Comparison of ENCODE assay signal across 29 cellular contexts in genomic region chr10:2556883-2557282, GRCh38.
DNase-seq lines count a peak whose midpoint lies in the region; ATAC-seq lines count a peak whose summit lies in the region.
"Had no signal": no experiment of that assay in that cellular context is flagged by ENCODE, and none has a peak within 500 bp of the region (broad histone marks: within the 10 kb centered on the region; RNA-seq: fewer than 3 reads in every experiment).

No MANE protein-coding gene starts in this region.

- H3K4me3 ChIP-seq in CD4-positive, alpha-beta memory T cell (ENCODE audit: low read length in 2 of 2), result no peak overlapping the region
- H3K4me3 ChIP-seq: dorsolateral prefrontal cortex, heart right ventricle, ovary, tibial artery had no signal

- intact Hi-C loops in CD4-positive, alpha-beta memory T cell (cut with micrococcal nuclease), result no loop called here
- intact Hi-C loops in activated CD4-positive, alpha-beta memory T cell treated with anti-CD3 and anti-CD28 coated beads for 36 hours (cut with micrococcal nuclease), result no loop called here

- no peaks in the 10 kb centered on the region for H3K4me1 Mint-ChIP-seq in CD4-positive, alpha-beta memory T cell
- no peaks in the 10 kb centered on the region for H3K4me1 Mint-ChIP-seq in activated CD4-positive, alpha-beta memory T cell treated with anti-CD3 and anti-CD28 coated beads for 36 hours (ENCODE audit: low read depth)
- H3K4me1 Mint-ChIP-seq in effector memory CD8-positive, alpha-beta T cell (ENCODE audit: low read depth in 2 of 2), result no peaks in the 10 kb centered on the region
- H3K4me1 Mint-ChIP-seq: activated CD4-positive, alpha-beta memory T cell treated with anti-CD3 and anti-CD28 coated beads, Interleukin-2, amount 10 ng/mL, durations not matched to agents 7 days and 5 days; activated naive CD4-positive, alpha-beta T cell treated with anti-CD3 and anti-CD28 coated beads, Interleukin-2, amount 50 U/mL, for 24 hours; activated T-helper 17 cell treated with anti-CD3 and anti-CD28 coated beads, Interleukin-2, amount 50 U/mL, for 72 hours; CD8-positive, alpha-beta memory T cell; neural crest cell had no signal

- H3K27me3 Mint-ChIP-seq in CD4-positive, alpha-beta memory T cell, result peaks cover 2 to 3% of the 10 kb centered on the region in 2 donors
- peaks cover 4% of the 10 kb centered on the region for H3K27me3 Mint-ChIP-seq in activated CD4-positive, alpha-beta memory T cell treated with anti-CD3 and anti-CD28 coated beads for 36 hours
- H3K27me3 Mint-ChIP-seq in effector memory CD8-positive, alpha-beta T cell, result no peaks in the 10 kb centered on the region
- H3K27me3 Mint-ChIP-seq: activated CD4-positive, alpha-beta memory T cell treated with anti-CD3 and anti-CD28 coated beads, Interleukin-2, amount 10 ng/mL, durations not matched to agents 7 days and 5 days; brain; CD8-positive, alpha-beta memory T cell had no signal

- no peak overlapping the region for H3K4me3 Mint-ChIP-seq in CD4-positive, alpha-beta memory T cell
- H3K4me3 Mint-ChIP-seq in activated CD4-positive, alpha-beta memory T cell treated with anti-CD3 and anti-CD28 coated beads for 36 hours, result no peak overlapping the region
- H3K4me3 Mint-ChIP-seq in effector memory CD8-positive, alpha-beta T cell, result no peak overlapping the region
- H3K4me3 Mint-ChIP-seq: activated CD4-positive, alpha-beta memory T cell treated with anti-CD3 and anti-CD28 coated beads, Interleukin-2, amount 10 ng/mL, durations not matched to agents 7 days and 5 days; activated naive CD4-positive, alpha-beta T cell treated with anti-CD3 and anti-CD28 coated beads, Interleukin-2, amount 50 U/mL, for 24 hours; activated T-helper 17 cell treated with anti-CD3 and anti-CD28 coated beads, Interleukin-2, amount 50 U/mL, for 72 hours; brain; CD8-positive, alpha-beta memory T cell; neural crest cell had no signal

- POLR2A ChIA-PET in CD4-positive, alpha-beta memory T cell (lab: Charles Lee; ENCODE audit: partially characterized antibody), result no interaction called here
- POLR2A ChIA-PET in activated CD4-positive, alpha-beta memory T cell treated with anti-CD3 and anti-CD28 coated beads for 36 hours (lab: Charles Lee), result no interaction called here

- no peak overlapping the region for H3K27ac Mint-ChIP-seq in CD4-positive, alpha-beta memory T cell
- H3K27ac Mint-ChIP-seq in activated CD4-positive, alpha-beta memory T cell treated with anti-CD3 and anti-CD28 coated beads for 36 hours, result no peak overlapping the region
- no peak overlapping the region for H3K27ac Mint-ChIP-seq in effector memory CD8-positive, alpha-beta T cell
- H3K27ac Mint-ChIP-seq: activated CD4-positive, alpha-beta memory T cell treated with anti-CD3 and anti-CD28 coated beads, Interleukin-2, amount 10 ng/mL, durations not matched to agents 7 days and 5 days; activated naive CD4-positive, alpha-beta T cell treated with anti-CD3 and anti-CD28 coated beads, Interleukin-2, amount 50 U/mL, for 24 hours; activated T-helper 17 cell treated with anti-CD3 and anti-CD28 coated beads, Interleukin-2, amount 50 U/mL, for 72 hours; brain; CD8-positive, alpha-beta memory T cell had no signal

- H3K27ac ChIP-seq in CD4-positive, alpha-beta memory T cell (ENCODE audit: low read depth, low read length), result no peak overlapping the region
- H3K27ac ChIP-seq: dorsolateral prefrontal cortex, heart right ventricle, ovary, tibial artery had no signal

- H3K9me3 ChIP-seq in CD4-positive, alpha-beta memory T cell (ENCODE audit: control insufficient read depth in 1 of 2, low read length in 2 of 2), result no peaks in the 10 kb centered on the region
- H3K9me3 ChIP-seq: heart right ventricle, ovary had no signal

- no peaks in the 10 kb centered on the region for H3K36me3 ChIP-seq in CD4-positive, alpha-beta memory T cell (ENCODE audit: insufficient read depth, low read length)
- H3K36me3 ChIP-seq: heart right ventricle, ovary, tibial artery had no signal

- no peaks in the 10 kb centered on the region for H3K4me1 ChIP-seq in CD4-positive, alpha-beta memory T cell (ENCODE audit: insufficient read depth, low read length)
- H3K4me1 ChIP-seq: heart right ventricle, tibial artery had no signal

- CTCF ChIA-PET in CD4-positive, alpha-beta memory T cell (lab: Charles Lee; ENCODE audit: partially characterized antibody), result no interaction called here
- CTCF ChIA-PET in activated CD4-positive, alpha-beta memory T cell treated with anti-CD3 and anti-CD28 coated beads for 36 hours (lab: Charles Lee), result no interaction called here

- no peaks in the 10 kb centered on the region for H3K36me3 Mint-ChIP-seq in CD4-positive, alpha-beta memory T cell
- no peaks in the 10 kb centered on the region for H3K36me3 Mint-ChIP-seq in activated CD4-positive, alpha-beta memory T cell treated with anti-CD3 and anti-CD28 coated beads for 36 hours
- H3K36me3 Mint-ChIP-seq in effector memory CD8-positive, alpha-beta T cell (ENCODE audit: insufficient read depth), result no peaks in the 10 kb centered on the region
- H3K36me3 Mint-ChIP-seq: activated naive CD4-positive, alpha-beta T cell treated with anti-CD3 and anti-CD28 coated beads, Interleukin-2, amount 50 U/mL, for 24 hours; brain; CD8-positive, alpha-beta memory T cell had no signal

- DNase-seq in CD4-positive, alpha-beta memory T cell, result no peak
- DNase-seq in HT-29 (ENCODE audit: low spot score), result no peak
- no peak for DNase-seq in activated CD4-positive, alpha-beta memory T cell treated with anti-CD3 and anti-CD28 coated beads for 36 hours
- no peak for DNase-seq in effector memory CD8-positive, alpha-beta T cell
- DNase-seq: activated CD4-positive, alpha-beta memory T cell treated with anti-CD3 and anti-CD28 coated beads, Interleukin-2, amount 10 ng/mL, durations not matched to agents 7 days and 5 days; activated CD4-positive, CD25-positive, alpha-beta regulatory T cell treated with anti-CD3 and anti-CD28 coated beads, Interleukin-2, amount 50 U/mL, for 72 hours; amniotic stem cell; CD8-positive, alpha-beta memory T cell; dorsolateral prefrontal cortex; heart right ventricle; kidney; left ventricle myocardium superior; mesendoderm; NCI-H146; NCI-H226; NCI-H69; ovary; SHP77; stimulated activated CD4-positive, alpha-beta T cell treated with anti-CD3 and anti-CD28 coated beads, Interleukin-4, amount 100 ng/mL, for 24 hours; tibial artery had no signal

- H3K27me3 ChIP-seq in CD4-positive, alpha-beta memory T cell (ENCODE audit: insufficient read depth, low read length), result no peaks in the 10 kb centered on the region
- H3K27me3 ChIP-seq: ovary, tibial artery had no signal

- H3K9me3 Mint-ChIP-seq in CD4-positive, alpha-beta memory T cell, result no peaks in the 10 kb centered on the region
- no peaks in the 10 kb centered on the region for H3K9me3 Mint-ChIP-seq in activated CD4-positive, alpha-beta memory T cell treated with anti-CD3 and anti-CD28 coated beads for 36 hours
- H3K9me3 Mint-ChIP-seq in effector memory CD8-positive, alpha-beta T cell, result peaks cover 0 to 9% of the 10 kb centered on the region in 2 donors
- H3K9me3 Mint-ChIP-seq: activated CD4-positive, alpha-beta memory T cell treated with anti-CD3 and anti-CD28 coated beads, Interleukin-2, amount 10 ng/mL, durations not matched to agents 7 days and 5 days; activated naive CD4-positive, alpha-beta T cell treated with anti-CD3 and anti-CD28 coated beads, Interleukin-2, amount 50 U/mL, for 24 hours; activated T-helper 17 cell treated with anti-CD3 and anti-CD28 coated beads, Interleukin-2, amount 50 U/mL, for 72 hours; neural crest cell had no signal

- ATAC-seq in GM18907 (IDR thresholded peaks at IDR 0.05; ENCODE audit: unreplicated experiment), result peak; percentile 99
- ATAC-seq in GM19468 (IDR thresholded peaks at IDR 0.05; ENCODE audit: extremely low read depth, unreplicated experiment), result peak; percentile 79
- peak; percentile 99 for ATAC-seq in HG02943 (IDR thresholded peaks at IDR 0.05; ENCODE audit: low read depth, unreplicated experiment)
- ATAC-seq in HG03457 (IDR thresholded peaks at IDR 0.05; ENCODE audit: unreplicated experiment), result peak; percentile 69
- no peak for ATAC-seq in effector memory CD8-positive, alpha-beta T cell (replicated peaks)
- ATAC-seq: activated T-helper 17 cell treated with anti-CD3 and anti-CD28 coated beads, Interleukin-2, amount 50 U/mL, for 72 hours; heart right ventricle; left ventricle myocardium superior; Panc1 had no signal
